ENCODE assay signal across 8 cellular contexts in genomic region chr1:25820247-25821111, GRCh38. TPM values are rescaled to one million over a fixed set of nuclear protein-coding genes. Genes with fewer than 3 reads are reported as not detected.
DNase-seq lines count a peak whose midpoint lies in the region; ATAC-seq and TF ChIP-seq lines count a peak whose summit lies in the region.

No MANE protein-coding gene starts in this region.

- peak; percentile 47 to 84 (median 69) for DNase-seq in CD8-positive, alpha-beta T cell
- DNase-seq in GM19240 (ENCODE audit: insufficient read length, low spot score) (peak; percentile 85), RKO (ENCODE audit: low spot score) (peak; percentile 74), foreskin fibroblast (peak; percentile 56 to 79), NCI-H1694 (lab: John Stamatoyannopoulos, UW) (no peak)
- DNase-seq in activated effector memory CD4-positive, alpha-beta T cell treated with Interleukin-2 at 50 U/mL for 16 hours = peak; percentile 65

- no peaks in the 10 kb centered on the region for H3K9me3 Mint-ChIP-seq in CD8-positive, alpha-beta T cell

- intact Hi-C loops in CD8-positive, alpha-beta T cell (cut with DNase I, micrococcal nuclease) = loop anchor here (1.0 to 5.0 kb wide), 4 partner anchors 39 to 258 kb away; partner anchors contain the start of genes AUNIP (in 1 of the 2), PAFAH2 (in 1 of the 2) and PAQR7 (in 1 of the 2)

- peaks cover 4% of the 10 kb centered on the region for H3K79me2 ChIP-seq in parathyroid adenoma

- peaks cover 35% of the 10 kb centered on the region for H3K4me1 Mint-ChIP-seq in CD8-positive, alpha-beta T cell (ENCODE audit: low read depth)

- H3K4me1 ChIP-seq in CD8-positive, alpha-beta T cell (ENCODE audit: insufficient read depth, low read length) = peaks cover 20% of the 10 kb centered on the region
- peaks cover 8% of the 10 kb centered on the region for H3K4me1 ChIP-seq in parathyroid adenoma

- peak overlapping the region; percentile 95 for H3K4me3 ChIP-seq in CD8-positive, alpha-beta T cell (ENCODE audit: low read depth, low read length)
- H3K4me3 ChIP-seq in foreskin fibroblast (ENCODE audit: low read depth in 1 of 2, low read length in 2 of 2) = peak overlapping the region; percentile 88 to 90
- H3K4me3 ChIP-seq in parathyroid adenoma (ENCODE audit: low read depth, low read length) = peak overlapping the region; percentile 95

- H3K9me3 ChIP-seq in CD8-positive, alpha-beta T cell (ENCODE audit: low read length) = no peaks in the 10 kb centered on the region
- no peaks in the 10 kb centered on the region for H3K9me3 ChIP-seq in parathyroid adenoma (ENCODE audit: control insufficient read depth, low read length)

- H3K9ac ChIP-seq in parathyroid adenoma = peak overlapping the region; percentile 74

- peak overlapping the region; percentile 86 for H2AFZ ChIP-seq in parathyroid adenoma

- peak; percentile 65 for ATAC-seq in CD8-positive, alpha-beta T cell
- ATAC-seq in HG03378 (IDR thresholded peaks at IDR 0.05; ENCODE audit: unreplicated experiment) = peak; percentile 39

- H3K27me3 ChIP-seq in CD8-positive, alpha-beta T cell (ENCODE audit: insufficient read depth, low read length) = no peaks in the 10 kb centered on the region
- H3K27me3 ChIP-seq in parathyroid adenoma (ENCODE audit: control insufficient read depth, insufficient read depth, low read length) = no peaks in the 10 kb centered on the region

- H3K36me3 Mint-ChIP-seq in CD8-positive, alpha-beta T cell = peaks cover 19% of the 10 kb centered on the region

- H3K27ac ChIP-seq in CD8-positive, alpha-beta T cell (ENCODE audit: low read depth, low read length) = peak overlapping the region; percentile 65
- H3K27ac ChIP-seq in parathyroid adenoma = peak overlapping the region; percentile 88

- peak overlapping the region; percentile 98 for H3K4me2 ChIP-seq in parathyroid adenoma (ENCODE audit: low read length)

- TF ChIP-seq CTCF in CD8-positive, alpha-beta T cell (IDR thresholded peaks at IDR 0.05) = no peak
- TF ChIP-seq CTCF in foreskin fibroblast (IDR thresholded peaks at IDR 0.05; ENCODE audit: low read depth, low read length) (no peak), parathyroid adenoma (IDR thresholded peaks at IDR 0.05) (no peak)

- H3K4me3 Mint-ChIP-seq in CD8-positive, alpha-beta T cell = peak overlapping the region; percentile 94

- no peaks in the 10 kb centered on the region for H3K36me3 ChIP-seq in CD8-positive, alpha-beta T cell (ENCODE audit: insufficient read depth, low read length)
- H3K36me3 ChIP-seq in parathyroid adenoma (ENCODE audit: control insufficient read depth, insufficient read depth, low read length) = no peaks in the 10 kb centered on the region

- CTCF ChIA-PET in CD8-positive, alpha-beta T cell (lab: Charles Lee) = interaction anchor here (0.8 to 2.1 kb wide), 5 partner anchors 10 to 168 kb away, joined by 3 to 8 read pairs (median 3); partner anchors contain the start of gene PAQR7

- no peaks in the 10 kb centered on the region for H3K27me3 Mint-ChIP-seq in CD8-positive, alpha-beta T cell (ENCODE audit: low read depth)

- POLR2A ChIA-PET in CD8-positive, alpha-beta T cell (lab: Charles Lee) = interaction anchor here (0.7 to 3.4 kb wide), 22 partner anchors 9 to 588 kb away, joined by 3 to 27 read pairs (median 5); partner anchors contain the start of genes PAQR7, RSRP1 and SYF2

- peak overlapping the region; percentile 97 for H3K27ac Mint-ChIP-seq in CD8-positive, alpha-beta T cell

RNA-seq across cellular contexts. Expression of gene MTFR1L, which starts 0.7 kb away (rescaled TPM):
- total RNA-seq in CD8-positive, alpha-beta T cell = 10 to 100 TPM; 22.9 to 25.7 TPM

RNA-seq across cellular contexts. Expression of gene SELENON, which starts 20.5 kb away (rescaled TPM):
- 10 to 100 TPM; 18.9 to 20.2 TPM for total RNA-seq in CD8-positive, alpha-beta T cell

RNA-seq across cellular contexts. Expression of gene AUNIP, which starts 38.8 kb away (rescaled TPM):
- total RNA-seq in CD8-positive, alpha-beta T cell = under 1 TPM in 1 of 2 experiments, not detected in 1; 0.30 TPM

RNA-seq across cellular contexts. Expression of gene PAQR7, which starts 55.0 kb away (rescaled TPM):
- 1 to 10 TPM; 2.1 to 2.3 TPM for total RNA-seq in CD8-positive, alpha-beta T cell
